8 cellular contexts compared by ENCODE assay signal in the genomic region with DNA sequence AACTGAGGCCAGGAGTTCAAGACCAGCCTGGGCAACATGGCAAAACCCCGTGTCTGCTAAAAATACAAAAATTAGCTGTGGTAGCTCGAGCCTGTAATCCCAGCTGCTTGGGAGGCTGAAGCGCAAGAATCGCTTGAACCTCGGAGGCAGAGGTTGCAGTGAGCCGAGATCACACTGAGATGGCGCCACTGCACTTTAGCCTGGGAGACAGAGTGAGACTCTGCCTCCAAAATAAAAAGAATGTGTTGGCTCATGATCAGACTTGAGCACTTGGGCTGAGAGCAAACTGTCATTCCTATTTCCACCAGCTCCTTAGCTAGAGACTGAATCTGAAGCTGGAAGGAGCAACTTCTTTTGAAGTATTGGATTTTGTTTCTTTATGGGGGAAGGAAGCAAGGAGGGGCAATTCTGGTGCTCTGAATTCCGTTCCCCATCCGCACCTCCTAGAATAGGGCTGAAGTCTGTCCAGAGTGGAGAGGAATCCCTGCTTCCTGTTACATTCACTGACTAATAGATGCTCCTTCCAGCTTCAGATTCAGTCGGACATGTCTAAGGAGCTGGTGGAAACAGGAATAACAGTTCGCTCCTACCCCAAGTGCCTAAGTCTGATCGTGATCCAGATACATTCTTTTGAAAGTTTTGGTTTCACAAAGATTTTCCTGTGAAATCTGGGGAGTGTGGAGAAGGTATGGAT. TPM values are rescaled to one million over a fixed set of nuclear protein-coding genes. Genes with fewer than 3 reads are reported as not detected.
DNase-seq lines count a peak whose midpoint lies in the region; ATAC-seq, FAIRE-seq and TF ChIP-seq lines count a peak whose summit lies in the region.

No MANE protein-coding gene starts in this region.

- H3K27ac ChIP-seq in spleen = peak overlapping the region in 6 of 8 donors; percentile 15 to 63 (median 44)

- no peaks in the 10 kb centered on the region for H3K27me3 ChIP-seq in spleen (replicated peaks in 1 of 7)

- peaks cover 25 to 59% (median 53%) of the 10 kb centered on the region in 6 donors for H3K4me1 ChIP-seq in spleen

- no peak for DNase-seq in D721Med (ENCODE audit: insufficient read length, low spot score)
- peak; percentile 52 for DNase-seq in activated CD4-positive, alpha-beta memory T cell treated with anti-CD3 and anti-CD28 coated beads for 36 hours
- DNase-seq in glutamatergic neuron = peak; percentile 71
- peak; percentile 73 for DNase-seq in spleen

- H3K27me3 Mint-ChIP-seq in IgD-negative memory B cell = no peaks in the 10 kb centered on the region
- H3K27me3 Mint-ChIP-seq in activated CD4-positive, alpha-beta memory T cell treated with anti-CD3 and anti-CD28 coated beads for 36 hours = no peaks in the 10 kb centered on the region
- peaks cover 5% of the 10 kb centered on the region for H3K27me3 Mint-ChIP-seq in glutamatergic neuron (ENCODE audit: unreplicated experiment)

- H3K36me3 Mint-ChIP-seq in IgD-negative memory B cell (peaks cover 5% of the 10 kb centered on the region), glutamatergic neuron (ENCODE audit: unreplicated experiment) (no peaks in the 10 kb centered on the region)
- H3K36me3 Mint-ChIP-seq in activated CD4-positive, alpha-beta memory T cell treated with anti-CD3 and anti-CD28 coated beads for 36 hours = peaks cover 14% of the 10 kb centered on the region

- FAIRE-seq in D721Med (lab: Jason Lieb, UNC) = no peak

- H3K36me3 ChIP-seq in spleen = peaks cover 0 to 53% (median 25%) of the 10 kb centered on the region in 6 donors

- intact Hi-C loops in activated CD4-positive, alpha-beta memory T cell treated with anti-CD3 and anti-CD28 coated beads for 36 hours (cut with micrococcal nuclease) = no loop called here
- intact Hi-C loops in spleen (cut with DNase I; ENCODE audit: low total_unique reads) = no loop called here

- H3K4me3 ChIP-seq in spleen = no peak overlapping the region

- POLR2A ChIA-PET in activated CD4-positive, alpha-beta memory T cell treated with anti-CD3 and anti-CD28 coated beads for 36 hours (lab: Charles Lee) = interaction anchor here (1.2 kb wide), 1 partner anchor 12 kb away, joined by 3 read pairs; no protein-coding TSS in a partner anchor

- H3K27ac Mint-ChIP-seq in IgD-negative memory B cell = peak overlapping the region; percentile 17 to 95 (median 73)
- no peak overlapping the region for H3K27ac Mint-ChIP-seq in activated CD4-positive, alpha-beta memory T cell treated with anti-CD3 and anti-CD28 coated beads for 36 hours
- H3K27ac Mint-ChIP-seq in glutamatergic neuron (ENCODE audit: unreplicated experiment) = no peak overlapping the region

- H3K4me1 Mint-ChIP-seq in IgD-negative memory B cell (peaks cover 12 to 33% (median 21%) of the 10 kb centered on the region in 3 donors), glutamatergic neuron (ENCODE audit: low read depth, unreplicated experiment) (peaks cover 5% of the 10 kb centered on the region)
- H3K4me1 Mint-ChIP-seq in activated CD4-positive, alpha-beta memory T cell treated with anti-CD3 and anti-CD28 coated beads for 36 hours (ENCODE audit: low read depth) = peaks cover 27% of the 10 kb centered on the region

- WGBS in spleen, 5 donors = 54 to 73% (median 65%) methylated on average over 12 of the region's 12 CpGs

- H3K9me3 Mint-ChIP-seq in IgD-negative memory B cell (no peaks in the 10 kb centered on the region), glutamatergic neuron (ENCODE audit: unreplicated experiment) (peaks cover 2% of the 10 kb centered on the region)
- no peaks in the 10 kb centered on the region for H3K9me3 Mint-ChIP-seq in activated CD4-positive, alpha-beta memory T cell treated with anti-CD3 and anti-CD28 coated beads for 36 hours

- H3K4me3 Mint-ChIP-seq in IgD-negative memory B cell (peak overlapping the region in 1 of 4 donors; percentile 52), glutamatergic neuron (ENCODE audit: unreplicated experiment) (no peak overlapping the region)
- H3K4me3 Mint-ChIP-seq in activated CD4-positive, alpha-beta memory T cell treated with anti-CD3 and anti-CD28 coated beads for 36 hours = no peak overlapping the region

- H3K9me3 ChIP-seq in spleen = no peaks in the 10 kb centered on the region

- ATAC-seq in HG03097 (IDR thresholded peaks at IDR 0.05; ENCODE audit: low FRiP score, unreplicated experiment) = no peak
- ATAC-seq in HG03565 (IDR thresholded peaks at IDR 0.05; ENCODE audit: unreplicated experiment) = no peak
- ATAC-seq in GM18505 (IDR thresholded peaks at IDR 0.05; ENCODE audit: unreplicated experiment) = no peak

- TF ChIP-seq CTCF in D721Med (IDR thresholded peaks at IDR 0.05; ENCODE audit: insufficient read depth, missing control alignments) (peak; percentile 75), glutamatergic neuron (IDR thresholded peaks at IDR 0.05; ENCODE audit: partially characterized antibody, unreplicated experiment) (peak; percentile 40), spleen (IDR thresholded peaks at IDR 0.05 in 8 of 11, conservative IDR thresholded peaks at IDR 0.05 in 3 of 11) (peak in 8 of 11 experiments; percentile 12 to 66 (median 47))

- no peak for TF ChIP-seq POLR2A in spleen (IDR thresholded peaks at IDR 0.05)
- TF ChIP-seq POLR2A in GM18505 (IDR thresholded peaks at IDR 0.05; ENCODE audit: borderline replicate concordance, extremely low read depth, insufficient read depth, insufficient read length) = no peak

- CTCF ChIA-PET in activated CD4-positive, alpha-beta memory T cell treated with anti-CD3 and anti-CD28 coated beads for 36 hours (lab: Charles Lee) = interaction anchor here (0.8 to 2.2 kb wide), 8 partner anchors 9 to 85 kb away, joined by 3 to 17 read pairs (median 4); partner anchors contain the start of gene ZNF692

RNA-seq across cellular contexts. Expression of gene ZNF672, which starts 3.8 kb away (rescaled TPM):
- polyA plus RNA-seq in IgD-negative memory B cell (46.3 TPM), spleen (10 to 100 TPM; 13.2 to 19.8 (median 16.6) TPM)
- total RNA-seq in activated CD4-positive, alpha-beta memory T cell treated with anti-CD3 and anti-CD28 coated beads for 36 hours = 10 to 100 TPM; 50.3 to 51.4 TPM
- total RNA-seq in glutamatergic neuron (ENCODE audit: unreplicated experiment) (30.5 TPM), spleen (10 to 100 TPM; 32.6 to 43.1 (median 41.3) TPM)

RNA-seq across cellular contexts. Expression of gene SH3BP5L, which starts 16.1 kb away (rescaled TPM):
- 4.9 TPM for polyA plus RNA-seq in IgD-negative memory B cell
- total RNA-seq in activated CD4-positive, alpha-beta memory T cell treated with anti-CD3 and anti-CD28 coated beads for 36 hours = 10 to 100 TPM; 19.7 to 19.9 TPM
- total RNA-seq in glutamatergic neuron (ENCODE audit: unreplicated experiment) = 74.0 TPM
- 10 to 100 TPM; 29.1 to 43.3 (median 30.7) TPM for total RNA-seq in spleen
- 10 to 100 TPM; 10.1 to 23.1 (median 11.3) TPM for polyA plus RNA-seq in spleen

RNA-seq across cellular contexts. Expression of gene ZNF692, which starts 17.0 kb away (rescaled TPM):
- 17.0 TPM for polyA plus RNA-seq in IgD-negative memory B cell
- total RNA-seq in activated CD4-positive, alpha-beta memory T cell treated with anti-CD3 and anti-CD28 coated beads for 36 hours = 10 to 100 TPM; 60.4 to 65.9 TPM
- total RNA-seq in glutamatergic neuron (ENCODE audit: unreplicated experiment) = 60.2 TPM
- 10 to 100 TPM; 33.5 to 81.1 (median 45.9) TPM for total RNA-seq in spleen
- 100 to 1,000 TPM in 2 of 3 donors, 10 to 100 TPM in 1; 57.1 to 138 (median 125) TPM for polyA plus RNA-seq in spleen

Comparison
In these comparisons a context has a peak if more than half of its experiments do, and no peak if none do; other contexts are left out.
1. H3K27ac Mint-ChIP-seq: peak in IgD-negative memory B cell (3 of 3); none in activated CD4-positive, alpha-beta memory T cell treated with anti-CD3 and anti-CD28 coated beads for 36 hours (single experiment) and glutamatergic neuron (single experiment).
2. Peak in every context shown above with its lines, with median percentiles within 50 percentile points of each other: CTCF ChIP-seq.